In genomic region chr7:116271980-116272886, GRCh38 we compare ENCODE assay signal across 8 cellular contexts.
DNase-seq lines count a peak whose midpoint lies in the region; ATAC-seq and TF ChIP-seq lines count a peak whose summit lies in the region.

No MANE protein-coding gene starts in this region.

- no peak overlapping the region for H3K23ac ChIP-seq in trophoblast cell (ENCODE audit: low read length)

- no peak overlapping the region for H3K4me2 ChIP-seq in trophoblast cell (ENCODE audit: low read length)

- intact Hi-C loops in esophagus squamous epithelium (cut with DNase I): no loop called here

- DNase-seq in EL (peak; percentile 95), M059J (ENCODE audit: low read depth) (peak; percentile 97), esophagus squamous epithelium (lab: John Stamatoyannopoulos, UW) (no peak), trophoblast cell (peak; percentile 45 to 76), cortex of kidney (lab: John Stamatoyannopoulos, UW) (no peak), NCI-H2227 (lab: John Stamatoyannopoulos, UW; ENCODE audit: unreplicated experiment) (no peak), NCI-H82 treated with DMSO at 0.1 percent for 48 hours (lab: John Stamatoyannopoulos, UW; ENCODE audit: unreplicated experiment) (no peak)

- H3K79me1 ChIP-seq in trophoblast cell (ENCODE audit: low read length): peaks cover 4% of the 10 kb centered on the region

- H4K8ac ChIP-seq in trophoblast cell (ENCODE audit: low read depth, low read length): no peak overlapping the region

- H2AFZ ChIP-seq in trophoblast cell (ENCODE audit: insufficient read depth, low read length, poor library complexity): no peak overlapping the region

- H4K91ac ChIP-seq in trophoblast cell (ENCODE audit: low read depth, low read length): no peak overlapping the region

- no peaks in the 10 kb centered on the region for H3K79me2 ChIP-seq in trophoblast cell (ENCODE audit: control insufficient read depth, insufficient read depth, low read length, poor library complexity)

- H2BK5ac ChIP-seq in trophoblast cell (ENCODE audit: low read depth, low read length, poor library complexity): no peak overlapping the region

- no peak overlapping the region for H2BK12ac ChIP-seq in trophoblast cell (ENCODE audit: low read length)

- no peak overlapping the region for H3K9ac ChIP-seq in trophoblast cell (ENCODE audit: low read length)

- no peak for TF ChIP-seq CTCF in esophagus squamous epithelium (IDR thresholded peaks at IDR 0.05)

- H3K14ac ChIP-seq in trophoblast cell (ENCODE audit: low read length): no peak overlapping the region

- H2BK120ac ChIP-seq in trophoblast cell (ENCODE audit: insufficient read depth, low read length, poor library complexity): peak overlapping the region; percentile 20

- H3K36me3 ChIP-seq in esophagus squamous epithelium (no peaks in the 10 kb centered on the region), trophoblast cell (ENCODE audit: control insufficient read depth in 1 of 2, insufficient read depth in 2 of 2, low read length in 2 of 2) (no peaks in the 10 kb centered on the region)

- H3K4me1 ChIP-seq in esophagus squamous epithelium: peaks cover 3 to 28% (median 13%) of the 10 kb centered on the region in 3 donors
- peaks cover 0 to 9% of the 10 kb centered on the region in 2 experiments for H3K4me1 ChIP-seq in trophoblast cell (ENCODE audit: control insufficient read depth in 1 of 2, insufficient read depth in 2 of 2, low read length in 2 of 2)

- no peak overlapping the region for H3K4ac ChIP-seq in trophoblast cell (ENCODE audit: low read depth, low read length)

- no peak overlapping the region for H3K18ac ChIP-seq in trophoblast cell (ENCODE audit: low read length)

- no peak overlapping the region for H4K12ac ChIP-seq in trophoblast cell (ENCODE audit: low read depth, low read length)

- ATAC-seq in GM21423 (IDR thresholded peaks at IDR 0.05; ENCODE audit: unreplicated experiment): no peak

- WGBS in esophagus squamous epithelium, 2 donors: 23 to 31% methylated on average over 4 of the region's 4 CpGs
- no CpG with 5 or more reads among the region's 4 CpGs for WGBS in trophoblast cell (ENCODE audit: extremely low coverage, insufficient coverage, insufficient read length)

- no peaks in the 10 kb centered on the region for H3K9me3 ChIP-seq in esophagus squamous epithelium
- H3K9me3 ChIP-seq in trophoblast cell (ENCODE audit: insufficient read depth, low read depth, low read length): no peaks in the 10 kb centered on the region

- TF ChIP-seq POLR2A in esophagus squamous epithelium (IDR thresholded peaks at IDR 0.05): no peak

- peak overlapping the region in 1 of 4 donors; percentile 7 for H3K4me3 ChIP-seq in esophagus squamous epithelium
- no peak overlapping the region for H3K4me3 ChIP-seq in trophoblast cell (ENCODE audit: low read depth, low read length)

- no peak overlapping the region for H2AK5ac ChIP-seq in trophoblast cell (ENCODE audit: low read length)

- H3K27me3 ChIP-seq in esophagus squamous epithelium (no peaks in the 10 kb centered on the region), trophoblast cell (ENCODE audit: insufficient read depth, low read length) (no peaks in the 10 kb centered on the region)

- H3K27ac ChIP-seq in esophagus squamous epithelium: peak overlapping the region in 3 of 4 donors; percentile 69 to 72 (median 70)
- peak overlapping the region; percentile 83 for H3K27ac ChIP-seq in trophoblast cell (ENCODE audit: low read depth, low read length)

Comparison
In these comparisons a context has a peak if more than half of its experiments do, and no peak if none do; other contexts are left out.
1. DNase-seq: peak in EL (single experiment), M059J (single experiment) and trophoblast cell (2 of 2); none in esophagus squamous epithelium (single experiment), cortex of kidney (single experiment), NCI-H2227 (single experiment) and NCI-H82 treated with DMSO at 0.1 percent for 48 hours (single experiment).